ENCODE assay signal across 1 cellular context in genomic region chr17:49079840-49080663, GRCh38.
TF ChIP-seq lines count a peak whose summit lies in the region.

No MANE protein-coding gene starts in this region.

TF ChIP-seq in HepG2, 621 proteins besides CTCF, POLR2A, EP300 and RAD21 (continued from another document and continues in another):
- no peak for TF ChIP-seq ZBTB10 (CRISPR knock-in tag; IDR thresholded peaks at IDR 0.05; ENCODE audit: borderline replicate concordance)
- no peak for TF ChIP-seq ZNF18 (CRISPR knock-in tag; IDR thresholded peaks at IDR 0.05; ENCODE audit: insufficient replicate concordance)
- TF ChIP-seq ZFX (CRISPR knock-in tag; IDR thresholded peaks at IDR 0.05; ENCODE audit: low read depth), result no peak
- TF ChIP-seq IKZF1 (IDR thresholded peaks at IDR 0.05), result no peak
- no peak for TF ChIP-seq E2F1 (CRISPR knock-in tag; IDR thresholded peaks at IDR 0.05)
- TF ChIP-seq SCMH1 (CRISPR knock-in tag; IDR thresholded peaks at IDR 0.05; ENCODE audit: borderline replicate concordance), result no peak
- no peak for TF ChIP-seq ZBTB42 (CRISPR knock-in tag; IDR thresholded peaks at IDR 0.05)
- TF ChIP-seq JUND (CRISPR knock-in tag; IDR thresholded peaks at IDR 0.05), result no peak
- peak; percentile 56 for TF ChIP-seq GATAD2A (CRISPR knock-in tag; IDR thresholded peaks at IDR 0.05)
- TF ChIP-seq ZXDC (CRISPR knock-in tag; IDR thresholded peaks at IDR 0.05), result no peak
- no peak for TF ChIP-seq ZNF570 (CRISPR knock-in tag; IDR thresholded peaks at IDR 0.05; ENCODE audit: borderline replicate concordance)
- TF ChIP-seq TBL1XR1 (IDR thresholded peaks at IDR 0.05; ENCODE audit: borderline replicate concordance, low read length, partially characterized antibody), result no peak
- TF ChIP-seq RNF219 (CRISPR knock-in tag; IDR thresholded peaks at IDR 0.05), result no peak
- no peak for TF ChIP-seq ZNF407 (CRISPR knock-in tag; IDR thresholded peaks at IDR 0.05; ENCODE audit: not compliant biosample characterization)
- no peak for TF ChIP-seq ZNF282 (IDR thresholded peaks at IDR 0.05; ENCODE audit: partially characterized antibody)
- TF ChIP-seq ZNF333 (CRISPR knock-in tag; IDR thresholded peaks at IDR 0.05; ENCODE audit: borderline replicate concordance), result no peak
- TF ChIP-seq, protein P1, sequence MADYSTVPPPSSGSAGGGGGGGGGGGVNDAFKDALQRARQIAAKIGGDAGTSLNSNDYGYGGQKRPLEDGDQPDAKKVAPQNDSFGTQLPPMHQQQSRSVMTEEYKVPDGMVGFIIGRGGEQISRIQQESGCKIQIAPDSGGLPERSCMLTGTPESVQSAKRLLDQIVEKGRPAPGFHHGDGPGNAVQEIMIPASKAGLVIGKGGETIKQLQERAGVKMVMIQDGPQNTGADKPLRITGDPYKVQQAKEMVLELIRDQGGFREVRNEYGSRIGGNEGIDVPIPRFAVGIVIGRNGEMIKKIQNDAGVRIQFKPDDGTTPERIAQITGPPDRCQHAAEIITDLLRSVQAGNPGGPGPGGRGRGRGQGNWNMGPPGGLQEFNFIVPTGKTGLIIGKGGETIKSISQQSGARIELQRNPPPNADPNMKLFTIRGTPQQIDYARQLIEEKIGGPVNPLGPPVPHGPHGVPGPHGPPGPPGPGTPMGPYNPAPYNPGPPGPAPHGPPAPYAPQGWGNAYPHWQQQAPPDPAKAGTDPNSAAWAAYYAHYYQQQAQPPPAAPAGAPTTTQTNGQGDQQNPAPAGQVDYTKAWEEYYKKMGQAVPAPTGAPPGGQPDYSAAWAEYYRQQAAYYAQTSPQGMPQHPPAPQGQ (CRISPR knock-in tag; IDR thresholded peaks at IDR 0.05; ENCODE audit: borderline replicate concordance), result no peak
- no peak for TF ChIP-seq RFX1 (IDR thresholded peaks at IDR 0.05)
- TF ChIP-seq ZBTB38 (CRISPR knock-in tag; IDR thresholded peaks at IDR 0.05), result peak; percentile 47; the same call in 1 of the 2 replicates
- no peak for TF ChIP-seq RAD51 (IDR thresholded peaks at IDR 0.05; ENCODE audit: borderline replicate concordance)
- no peak for TF ChIP-seq ZFP62 (CRISPR knock-in tag; IDR thresholded peaks at IDR 0.05)
- TF ChIP-seq SMAD3 (CRISPR knock-in tag; IDR thresholded peaks at IDR 0.05), result no peak
- TF ChIP-seq AGO2 (optimal IDR thresholded peaks at IDR 0.05; ENCODE audit: low read depth, low read length), result no peak
- peak; percentile 34; the same call in 1 of the 2 replicates for TF ChIP-seq BRD4 (CRISPR knock-in tag; IDR thresholded peaks at IDR 0.05)
- no peak for TF ChIP-seq ZNF720 (CRISPR knock-in tag; IDR thresholded peaks at IDR 0.05)
- TF ChIP-seq ZNF44 (CRISPR knock-in tag; IDR thresholded peaks at IDR 0.05), result no peak
- no peak for TF ChIP-seq TEAD2 (CRISPR knock-in tag; IDR thresholded peaks at IDR 0.05)
- no peak for TF ChIP-seq MED13 (CRISPR knock-in tag; IDR thresholded peaks at IDR 0.05)
- 0 out of 2 replicates have a peak, but pooled peaks have one; percentile 40 for TF ChIP-seq ZBTB25 (CRISPR knock-in tag; IDR thresholded peaks at IDR 0.05)
- TF ChIP-seq PATZ1 (CRISPR knock-in tag; IDR thresholded peaks at IDR 0.05), result no peak
